Comparison of ENCODE assay signal across 8 cellular contexts in the genomic region with DNA sequence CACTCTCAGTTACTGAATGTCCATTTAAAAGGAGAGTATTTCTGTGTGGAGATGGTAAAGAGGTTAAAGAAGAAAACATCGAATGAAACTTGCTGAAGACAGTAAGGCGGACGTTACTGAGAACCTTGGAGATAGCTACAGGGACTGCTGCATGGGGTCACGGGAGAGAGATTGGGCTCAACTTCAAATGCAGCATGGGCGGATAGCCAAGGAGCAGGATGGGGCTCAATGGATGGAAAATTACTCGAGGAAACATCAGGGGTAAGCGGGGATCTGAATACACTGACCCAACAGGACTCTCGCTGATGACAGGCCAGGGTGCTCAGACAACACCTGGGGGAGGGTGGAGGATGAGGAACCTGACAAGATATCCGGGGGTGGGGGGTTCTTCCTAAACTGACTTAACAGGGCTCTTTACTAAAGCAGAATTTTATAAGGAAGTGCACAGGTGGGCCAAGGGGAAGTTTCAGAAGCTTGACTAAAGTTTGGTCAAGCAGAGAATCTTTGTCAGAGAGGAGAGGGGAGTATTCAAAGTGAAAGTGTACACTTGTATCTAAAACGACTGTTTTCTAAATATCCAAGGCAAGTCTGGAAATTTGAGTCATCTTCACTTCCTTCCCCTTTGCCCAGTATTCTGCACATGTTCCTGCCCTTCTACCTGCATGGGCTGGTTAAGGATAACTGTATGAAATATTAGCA. TPM values are rescaled to one million over a fixed set of nuclear protein-coding genes. Genes with fewer than 3 reads are reported as not detected.
DNase-seq lines count a peak whose midpoint lies in the region; ATAC-seq, FAIRE-seq and TF ChIP-seq lines count a peak whose summit lies in the region.

No MANE protein-coding gene starts in this region.

- TF ChIP-seq CTCF in DOHH2 (IDR thresholded peaks at IDR 0.05; ENCODE audit: low read depth, low read length, poor library complexity, severe bottlenecking) (no peak), astrocyte (IDR thresholded peaks at IDR 0.05; ENCODE audit: insufficient read depth, low read depth, low read length) (no peak), transverse colon (IDR thresholded peaks at IDR 0.05) (no peak)
- no peak for TF ChIP-seq CTCF in CD4-positive, alpha-beta T cell (IDR thresholded peaks at IDR 0.05)

- WGBS in transverse colon (ENCODE audit: low coverage in 1 of 2), 2 donors, result 65 to 69% methylated on average over 8 to 10 of the region's 10 CpGs

- FAIRE-seq in astrocyte (lab: Jason Lieb, UNC), result no peak

- no peak overlapping the region for H2AFZ ChIP-seq in astrocyte (ENCODE audit: low read depth, low read length)

- no peaks in the 10 kb centered on the region for H3K36me3 Mint-ChIP-seq in astrocyte (ENCODE audit: low read depth, unreplicated experiment)
- H3K36me3 Mint-ChIP-seq in CD4-positive, alpha-beta T cell (ENCODE audit: low read depth), result no peaks in the 10 kb centered on the region

- no peaks in the 10 kb centered on the region for H4K20me1 ChIP-seq in DOHH2 (ENCODE audit: control insufficient read depth, insufficient read depth, low read depth, low read length)
- no peaks in the 10 kb centered on the region for H4K20me1 ChIP-seq in astrocyte (ENCODE audit: insufficient read depth, low read length)

- no peaks in the 10 kb centered on the region for H3K9me2 ChIP-seq in DOHH2 (replicated peaks; ENCODE audit: control insufficient read depth, low read length)

- H3K27ac ChIP-seq in DOHH2 (ENCODE audit: low read depth, low read length) (no peak overlapping the region), astrocyte (ENCODE audit: low read depth, low read length) (peak overlapping the region; percentile 36), transverse colon (peak overlapping the region; percentile 50 to 72 (median 66))
- no peak overlapping the region for H3K27ac ChIP-seq in CD4-positive, alpha-beta T cell (ENCODE audit: low read depth, low read length)

- CTCF ChIA-PET in CD4-positive, alpha-beta T cell (lab: Charles Lee), result no interaction called here

- 0 out of 2 replicates have a peak, but pooled peaks cover 3% of the 10 kb centered on the region for H3K27me3 ChIP-seq in DOHH2 (ENCODE audit: control insufficient read depth, low read length)
- no peaks in the 10 kb centered on the region for H3K27me3 ChIP-seq in astrocyte (ENCODE audit: insufficient read depth, low read length)
- no peaks in the 10 kb centered on the region for H3K27me3 ChIP-seq in transverse colon
- no peaks in the 10 kb centered on the region for H3K27me3 ChIP-seq in CD4-positive, alpha-beta T cell (ENCODE audit: control insufficient read depth, insufficient read depth, low read length)

- no peaks in the 10 kb centered on the region for H3K36me3 ChIP-seq in DOHH2 (ENCODE audit: control insufficient read depth, low read length)
- no peaks in the 10 kb centered on the region for H3K36me3 ChIP-seq in astrocyte (ENCODE audit: insufficient read depth, low read length)
- no peaks in the 10 kb centered on the region for H3K36me3 ChIP-seq in transverse colon

- H3K4me1 ChIP-seq in DOHH2 (ENCODE audit: control insufficient read depth, low read length) (peaks cover 43% of the 10 kb centered on the region), astrocyte (ENCODE audit: insufficient read depth, low read length) (peaks cover 8% of the 10 kb centered on the region), transverse colon (peaks cover 0 to 26% (median 13%) of the 10 kb centered on the region in 4 donors)

- H3K9me3 ChIP-seq in DOHH2 (ENCODE audit: control insufficient read depth, insufficient read depth, low read length) (no peaks in the 10 kb centered on the region), astrocyte (ENCODE audit: insufficient read depth, low read depth, low read length) (no peaks in the 10 kb centered on the region), transverse colon (no peaks in the 10 kb centered on the region)
- no peaks in the 10 kb centered on the region for H3K9me3 ChIP-seq in CD4-positive, alpha-beta T cell (ENCODE audit: control insufficient read depth, low read length)

- no peaks in the 10 kb centered on the region for H3F3A ChIP-seq in DOHH2 (ENCODE audit: control insufficient read depth, insufficient read depth)

- H3K4me1 Mint-ChIP-seq in astrocyte (ENCODE audit: low read depth, unreplicated experiment), result peaks cover 21% of the 10 kb centered on the region
- H3K4me1 Mint-ChIP-seq in CD4-positive, alpha-beta T cell (ENCODE audit: low read depth), result peaks cover 6% of the 10 kb centered on the region

- H3K9me3 Mint-ChIP-seq in astrocyte (ENCODE audit: unreplicated experiment), result no peaks in the 10 kb centered on the region
- no peaks in the 10 kb centered on the region for H3K9me3 Mint-ChIP-seq in CD4-positive, alpha-beta T cell

- no peak for TF ChIP-seq POLR2A in transverse colon (IDR thresholded peaks at IDR 0.05)

- TF ChIP-seq EP300 in transverse colon (IDR thresholded peaks at IDR 0.05; ENCODE audit: low read depth), result no peak

- intact Hi-C loops in transverse colon (cut with DNase I; ENCODE audit: low total_unique reads), result loop anchor here (2.0 to 5.0 kb wide), 2 partner anchors 169 to 540 kb away; partner anchors contain the start of gene REPS1
- intact Hi-C loops in CD4-positive, alpha-beta T cell (cut with DNase I, micrococcal nuclease), result loop anchor here in 1 of 2 experiments (5.0 to 10.0 kb wide), 2 partner anchors 236 to 404 kb away; no protein-coding TSS in a partner anchor

- no peak for DNase-seq in astrocyte (ENCODE audit: low read depth)
- no peak for DNase-seq in transverse colon
- no peak for DNase-seq in activated CD4-positive, CD25-positive, alpha-beta regulatory T cell treated with anti-CD3 and anti-CD28 coated beads, Interleukin-2, amount 50 U/mL, for 72 hours
- DNase-seq in CD4-positive, alpha-beta T cell, result no peak
- DNase-seq in effector CD4-positive, alpha-beta T cell, result no peak

- no peak overlapping the region for H3K4me3 Mint-ChIP-seq in astrocyte (ENCODE audit: unreplicated experiment)
- H3K4me3 Mint-ChIP-seq in CD4-positive, alpha-beta T cell, result no peak overlapping the region

- no peaks in the 10 kb centered on the region for H3K27me3 Mint-ChIP-seq in astrocyte (ENCODE audit: low read depth, unreplicated experiment)
- H3K27me3 Mint-ChIP-seq in CD4-positive, alpha-beta T cell, result no peaks in the 10 kb centered on the region

- POLR2A ChIA-PET in CD4-positive, alpha-beta T cell (lab: Charles Lee), result no interaction called here

- peak overlapping the region; percentile 37 for H3K4me3 ChIP-seq in DOHH2 (ENCODE audit: low read length)
- H3K4me3 ChIP-seq in astrocyte (ENCODE audit: insufficient read depth, low read depth, low read length), result no peak overlapping the region
- no peak overlapping the region for H3K4me3 ChIP-seq in transverse colon

- H3K79me2 ChIP-seq in DOHH2 (ENCODE audit: control insufficient read depth, low read length) (no peaks in the 10 kb centered on the region), astrocyte (ENCODE audit: insufficient read depth, low read length) (no peaks in the 10 kb centered on the region)

- H3K9ac ChIP-seq in astrocyte (ENCODE audit: low read length), result peak overlapping the region; percentile 33

- peak overlapping the region; percentile 77 for H3K27ac Mint-ChIP-seq in astrocyte (ENCODE audit: unreplicated experiment)
- no peak overlapping the region for H3K27ac Mint-ChIP-seq in CD4-positive, alpha-beta T cell

- in situ Hi-C loops in transverse colon (cut with MboI; ENCODE audit: low pct_ligation_motif_present in 1 of 4, low pct_unique_long_range_greater_than_20kb in 1 of 4, low sequenced_read_pairs in 3 of 4), result loop anchor here (5.0 to 25.0 kb wide), 7 partner anchors 166 to 549 kb away; partner anchors contain the start of genes CITED2 (in 2 of the 4) and REPS1 (in 2 of the 4)

- H3K4me2 ChIP-seq in DOHH2 (ENCODE audit: low read length) (peak overlapping the region; percentile 36), astrocyte (ENCODE audit: low read length) (no peak overlapping the region)

- ATAC-seq in GM19397 (IDR thresholded peaks at IDR 0.05; ENCODE audit: unreplicated experiment), result peak; percentile 49
- peak; percentile 48 for ATAC-seq in HG03280 (IDR thresholded peaks at IDR 0.05; ENCODE audit: unreplicated experiment)
- ATAC-seq in CD4-positive, alpha-beta T cell (ENCODE audit: poor library complexity), result no peak

RNA-seq across cellular contexts. Expression of gene ECT2L, which starts 22.8 kb away (rescaled TPM):
- total RNA-seq in astrocyte (not detected in 2 replicates), transverse colon (under 1 TPM in 1 of 4 donors, not detected in 3; 0.16 TPM)
- total RNA-seq in CD4-positive, alpha-beta T cell, result not detected

RNA-seq across cellular contexts. Expression of gene CCDC28A, which starts 45.1 kb away (rescaled TPM):
- 9.3 and 9.5 TPM in 2 replicates for total RNA-seq in astrocyte
- 10 to 100 TPM; 12.0 to 31.4 (median 19.6) TPM for total RNA-seq in transverse colon
- 10 to 100 TPM; 36.9 to 37.2 TPM for total RNA-seq in CD4-positive, alpha-beta T cell

Comparison
In these comparisons a context has a peak if more than half of its experiments do, and no peak if none do; other contexts are left out.
1. H3K27ac ChIP-seq: peak in astrocyte (single experiment) and transverse colon (4 of 4); none in DOHH2 (single experiment) and CD4-positive, alpha-beta T cell (single experiment).